In genomic region chr6:151546941-151547659, GRCh38 we compare ENCODE assay signal across 27 cellular contexts. TPM values are rescaled to one million over a fixed set of nuclear protein-coding genes. Genes with fewer than 3 reads are reported as not detected.
DNase-seq lines count a peak whose midpoint lies in the region; ATAC-seq and TF ChIP-seq lines count a peak whose summit lies in the region.
"Had no signal": no experiment of that assay in that cellular context is flagged by ENCODE, and none has a peak within 500 bp of the region (broad histone marks: within the 10 kb centered on the region; RNA-seq: fewer than 3 reads in every experiment).

No MANE protein-coding gene starts in this region.

- H3K4me3 ChIP-seq in PC-3 (ENCODE audit: low read length) (no peak overlapping the region), trophoblast cell (ENCODE audit: low read depth, low read length) (no peak overlapping the region)
- H3K4me3 ChIP-seq: adrenal gland, gastrocnemius medialis, lung, smooth muscle cell had no signal

- no peak overlapping the region for H4K12ac ChIP-seq in trophoblast cell (ENCODE audit: low read depth, low read length)

- H3K27me3 ChIP-seq in H9 (ENCODE audit: insufficient read depth, low read length): no peaks in the 10 kb centered on the region
- no peaks in the 10 kb centered on the region for H3K27me3 ChIP-seq in PC-3 (ENCODE audit: low read length)
- no peaks in the 10 kb centered on the region for H3K27me3 ChIP-seq in trophoblast cell (ENCODE audit: insufficient read depth, low read length)
- H3K27me3 ChIP-seq: adrenal gland, gastrocnemius medialis, neutrophil had no signal

- no peak overlapping the region for H3K27ac ChIP-seq in H9 (ENCODE audit: insufficient read length, low read depth, low read length)
- no peak overlapping the region for H3K27ac ChIP-seq in PC-3 (ENCODE audit: low read length)
- no peak overlapping the region for H3K27ac ChIP-seq in trophoblast cell (ENCODE audit: low read depth, low read length)
- H3K27ac ChIP-seq: adrenal gland, epithelial cell of prostate, gastrocnemius medialis, neutrophil had no signal

- no peak overlapping the region for H3K27ac Mint-ChIP-seq in H9
- H3K27ac Mint-ChIP-seq: activated CD4-positive, alpha-beta T cell treated with anti-CD3 and anti-CD28 coated beads, Interleukin-2, amount 10 ng/mL, durations not matched to agents 7 days and 5 days; stimulated activated naive CD8-positive, alpha-beta T cell treated with anti-CD3 and anti-CD28 coated beads, Interleukin-15, Interleukin-2, amounts not matched to agents 100 ng/mL and 50 ng/mL, for 24 hours; T-helper 17 cell; type B pancreatic cell had no signal

- CTCF ChIA-PET in PC-3 (lab: Charles Lee): no interaction called here

- no peaks in the 10 kb centered on the region for H3F3A ChIP-seq in PC-3 (ENCODE audit: low read length, unreplicated experiment)

- no peak overlapping the region for H3K56ac ChIP-seq in H9 (ENCODE audit: insufficient read length, low read depth, low read length)

- no TSS peak for BruUV-seq in PC-3 (replicated peaks; lab: Mats Ljungman, UMichigan)

- no peak overlapping the region for H2BK20ac ChIP-seq in H9 (ENCODE audit: low read depth, low read length, poor library complexity, severe bottlenecking)

- H2BK12ac ChIP-seq in H9 (ENCODE audit: insufficient read length, low read depth, low read length) (no peak overlapping the region), trophoblast cell (ENCODE audit: low read length) (no peak overlapping the region)

- no peaks in the 10 kb centered on the region for H3K4me1 ChIP-seq in H9 (ENCODE audit: insufficient read depth, low read length)
- no peaks in the 10 kb centered on the region; the same call in 1 of the 2 replicates for H3K4me1 ChIP-seq in PC-3 (ENCODE audit: insufficient read depth, low read length)
- no peaks in the 10 kb centered on the region for H3K4me1 ChIP-seq in trophoblast cell (ENCODE audit: control insufficient read depth in 1 of 2, insufficient read depth in 2 of 2, low read length in 2 of 2)
- H3K4me1 ChIP-seq: adrenal gland, gastrocnemius medialis had no signal

- H3K23ac ChIP-seq in H9 (ENCODE audit: insufficient read length, low read depth, low read length): no peak overlapping the region
- no peak overlapping the region for H3K23ac ChIP-seq in trophoblast cell (ENCODE audit: low read length)

- H4K5ac ChIP-seq in H9 (ENCODE audit: insufficient read length, low read depth, low read length): no peak overlapping the region

- no peak overlapping the region for H2AFZ ChIP-seq in H9 (ENCODE audit: low read length)
- H2AFZ ChIP-seq in PC-3 (ENCODE audit: low read length): no peak overlapping the region
- H2AFZ ChIP-seq in trophoblast cell (ENCODE audit: insufficient read depth, low read length, poor library complexity): no peak overlapping the region

- H4K91ac ChIP-seq in H9 (ENCODE audit: insufficient read length, low read depth, low read length) (no peak overlapping the region), trophoblast cell (ENCODE audit: low read depth, low read length) (no peak overlapping the region)

- H3K79me1 ChIP-seq in H9 (ENCODE audit: insufficient read depth, low read depth, low read length, poor library complexity, severe bottlenecking) (no peaks in the 10 kb centered on the region), trophoblast cell (ENCODE audit: low read length) (no peaks in the 10 kb centered on the region)

- intact Hi-C loops in PC-3 (cut with micrococcal nuclease) (no loop called here), cardiac septum (cut with DNase I) (no loop called here)

- no peaks in the 10 kb centered on the region for H3K23me2 ChIP-seq in H9 (ENCODE audit: insufficient read length, low read depth, low read length, poor library complexity, severe bottlenecking)

- H3K4ac ChIP-seq in H9 (ENCODE audit: low read depth, low read length) (no peak overlapping the region), trophoblast cell (ENCODE audit: low read depth, low read length) (no peak overlapping the region)

- WGBS in H9 (ENCODE audit: extremely low coverage, insufficient read length, low lambda C conversion rate): no CpG with 5 or more reads among the region's 13 CpGs
- WGBS in trophoblast cell (ENCODE audit: extremely low coverage, insufficient coverage, insufficient read length): no CpG with 5 or more reads among the region's 13 CpGs

- POLR2A ChIA-PET in PC-3 (lab: Charles Lee; ENCODE audit: unreplicated experiment): no interaction called here

- H3K14ac ChIP-seq in H9 (ENCODE audit: insufficient read depth, low read length): no peak overlapping the region
- H3K14ac ChIP-seq in trophoblast cell (ENCODE audit: low read length): no peak overlapping the region

- H2BK15ac ChIP-seq in H9 (ENCODE audit: low read depth, low read length): no peak overlapping the region

- H4K8ac ChIP-seq in H9 (replicated peaks; ENCODE audit: insufficient read length, low read depth, low read length) (no peak overlapping the region), trophoblast cell (ENCODE audit: low read depth, low read length) (no peak overlapping the region)

- H4K20me1 ChIP-seq in H9 (ENCODE audit: control insufficient read depth, insufficient read depth, insufficient read length) (no peaks in the 10 kb centered on the region), PC-3 (ENCODE audit: low read length) (no peaks in the 10 kb centered on the region)

- no peak overlapping the region for H2BK5ac ChIP-seq in H9 (ENCODE audit: insufficient read length, low read length)
- no peak overlapping the region for H2BK5ac ChIP-seq in trophoblast cell (ENCODE audit: low read depth, low read length, poor library complexity)

- H2AK5ac ChIP-seq in H9 (ENCODE audit: insufficient read length, low read length) (no peak overlapping the region), trophoblast cell (ENCODE audit: low read length) (no peak overlapping the region)

- H3K4me2 ChIP-seq in H9 (ENCODE audit: insufficient read depth, insufficient read length, low read length) (no peak overlapping the region), PC-3 (ENCODE audit: low read length) (no peak overlapping the region), trophoblast cell (ENCODE audit: low read length) (no peak overlapping the region)
- H3K4me2 ChIP-seq: smooth muscle cell had no signal

- H3K9ac ChIP-seq in H9 (ENCODE audit: extremely low read depth, insufficient read length, low read length): no peak overlapping the region
- H3K9ac ChIP-seq in PC-3 (ENCODE audit: low read length): no peak overlapping the region
- no peak overlapping the region for H3K9ac ChIP-seq in trophoblast cell (ENCODE audit: low read length)

- no peaks in the 10 kb centered on the region for H3K4me1 Mint-ChIP-seq in H9
- H3K4me1 Mint-ChIP-seq: T-helper 17 cell had no signal

- H3K18ac ChIP-seq in H9 (ENCODE audit: insufficient read length, low read depth, low read length) (no peak overlapping the region), trophoblast cell (ENCODE audit: low read length) (no peak overlapping the region)

- H3K79me2 ChIP-seq in H9 (ENCODE audit: insufficient read depth, low read length): no peaks in the 10 kb centered on the region
- no peaks in the 10 kb centered on the region for H3K79me2 ChIP-seq in PC-3 (ENCODE audit: low read length)
- no peaks in the 10 kb centered on the region for H3K79me2 ChIP-seq in trophoblast cell (ENCODE audit: control insufficient read depth, insufficient read depth, low read length, poor library complexity)

- no peak overlapping the region; a peak in 1 of 5 replicates for H3K4me3 Mint-ChIP-seq in H9
- H3K4me3 Mint-ChIP-seq: activated CD4-positive, alpha-beta T cell treated with anti-CD3 and anti-CD28 coated beads, Interleukin-2, amount 10 ng/mL, durations not matched to agents 7 days and 5 days; stimulated activated naive CD8-positive, alpha-beta T cell treated with anti-CD3 and anti-CD28 coated beads, Interleukin-15, Interleukin-2, amounts not matched to agents 100 ng/mL and 50 ng/mL, for 24 hours; T-helper 17 cell; type B pancreatic cell had no signal

- H3K9me3 Mint-ChIP-seq in H9: peaks cover 0 to 3% of the 10 kb centered on the region in 2 experiments; a peak in 1 of 5 replicates

- ATAC-seq in PC-3: no peak
- no peak for ATAC-seq in GM21381 (IDR thresholded peaks at IDR 0.05; ENCODE audit: unreplicated experiment)
- ATAC-seq: gastrocnemius medialis, T-helper 17 cell had no signal

- H3K9me2 ChIP-seq in PC-3 (replicated peaks; ENCODE audit: low read length): no peaks in the 10 kb centered on the region

- H3K36me3 ChIP-seq in PC-3 (ENCODE audit: low read depth, low read length): no peaks in the 10 kb centered on the region
- no peaks in the 10 kb centered on the region for H3K36me3 ChIP-seq in trophoblast cell (ENCODE audit: control insufficient read depth in 1 of 2, insufficient read depth in 2 of 2, low read length in 2 of 2)
- H3K36me3 ChIP-seq: adrenal gland, gastrocnemius medialis, neutrophil had no signal

- DNase-seq in DMS53 (lab: John Stamatoyannopoulos, UW) (peak; percentile 1), DMS53 treated with DMSO at 0.1 percent for 48 hours (lab: John Stamatoyannopoulos, UW; ENCODE audit: unreplicated experiment) (no peak), H9 (no peak), PC-3 (no peak), trophoblast cell (peak; percentile 70 to 92), amniotic stem cell (lab: John Stamatoyannopoulos, UW) (no peak), cardiac septum (ENCODE audit: low spot score) (no peak)
- DNase-seq: activated CD4-positive, alpha-beta T cell treated with anti-CD3 and anti-CD28 coated beads, Interleukin-2, amount 10 ng/mL, durations not matched to agents 7 days and 5 days; activated effector memory CD4-positive, alpha-beta T cell treated with anti-CD3 and anti-CD28 coated beads, Interleukin-2, amount 50 U/mL, for 16 hours; adrenal gland; Calu3; gastrocnemius medialis; GF-D8; kidney; NCI-H1417; NCI-H524; SHP77 treated with DMSO at 0.1 percent for 48 hours; stimulated activated CD4-positive, alpha-beta T cell treated with anti-CD3 and anti-CD28 coated beads, Interleukin-4, amount 100 ng/mL, for 1 hour; T-helper 17 cell had no signal

- H3K9me3 ChIP-seq in H9 (ENCODE audit: control insufficient read depth, low read depth, low read length) (no peaks in the 10 kb centered on the region), PC-3 (ENCODE audit: low read length) (no peaks in the 10 kb centered on the region), trophoblast cell (ENCODE audit: insufficient read depth, low read depth, low read length) (no peaks in the 10 kb centered on the region)
- H3K9me3 ChIP-seq: adrenal gland, gastrocnemius medialis, neutrophil had no signal

- peak; percentile 35; the same call in 2 of the 3 replicates for TF ChIP-seq CTCF in H9 (conservative IDR thresholded peaks at IDR 0.05)
- peak; percentile 51 for TF ChIP-seq CTCF in PC-3 (conservative IDR thresholded peaks at IDR 0.05; ENCODE audit: low read depth, low read length)

- no peaks in the 10 kb centered on the region for H3K36me3 Mint-ChIP-seq in H9 (ENCODE audit: insufficient read depth in 1 of 3, low read depth in 3 of 3)
- H3K36me3 Mint-ChIP-seq: type B pancreatic cell had no signal

- H3T11ph ChIP-seq in H9 (ENCODE audit: low read length): no peak overlapping the region

- H2BK120ac ChIP-seq in H9 (ENCODE audit: low read depth, low read length, poor library complexity, severe bottlenecking) (no peak overlapping the region), trophoblast cell (ENCODE audit: insufficient read depth, low read length, poor library complexity) (no peak overlapping the region)

- H3K27me3 Mint-ChIP-seq in H9 (ENCODE audit: low read depth): no peaks in the 10 kb centered on the region
- H3K27me3 Mint-ChIP-seq: type B pancreatic cell had no signal

RNA-seq across cellular contexts. Expression of gene CCDC170, which starts 53.3 kb away (rescaled TPM):
- total RNA-seq in H9 (2021) (0.07 and 0.26 TPM in 2 replicates), PC-3 (2014; rRNA removed) (not detected in 2 replicates), cardiac septum (0.38 TPM)
- 0.10 and 0.19 TPM in 2 replicates for polyA plus RNA-seq in trophoblast cell (2013)
- total RNA-seq: A172; activated CD4-positive, alpha-beta T cell treated with anti-CD3 and anti-CD28 coated beads, Interleukin-2, amount 10 ng/mL, durations not matched to agents 7 days and 5 days; T-helper 17 cell had no signal

Comparison
In these comparisons a context has a peak if more than half of its experiments do, and no peak if none do; other contexts are left out.
1. DNase-seq: peak in DMS53 (single experiment) and trophoblast cell (2 of 2); none in DMS53 treated with DMSO at 0.1 percent for 48 hours (single experiment), H9 (single experiment), PC-3 (single experiment), amniotic stem cell (single experiment) and cardiac septum (single experiment).